In the genomic region with DNA sequence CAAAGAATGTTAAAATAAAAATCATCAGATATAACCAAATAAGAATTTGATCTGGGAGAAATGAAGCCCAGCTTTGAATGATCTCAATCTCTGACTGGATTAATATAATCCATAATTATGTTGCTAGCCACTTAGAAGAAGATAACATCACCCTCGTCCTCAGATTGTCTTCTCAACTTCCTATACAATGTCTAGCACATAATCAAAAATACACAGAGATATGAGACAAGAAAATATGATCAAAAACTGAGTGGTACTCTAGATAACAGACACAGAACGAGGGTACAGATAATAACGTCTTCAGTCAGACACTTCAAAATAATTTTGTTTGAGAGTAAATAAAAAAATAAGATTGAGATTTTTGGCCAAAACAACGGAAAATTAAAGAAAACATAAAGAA, we compare ENCODE assay signal across 34 cellular contexts. TPM values are rescaled to one million over a fixed set of nuclear protein-coding genes. Genes with fewer than 3 reads are reported as not detected.
"Had no signal": no experiment of that assay in that cellular context is flagged by ENCODE, and none has a peak within 500 bp of the region (broad histone marks: within the 10 kb centered on the region; RNA-seq: fewer than 3 reads in every experiment).

No MANE protein-coding gene starts in this region.

- H3K36me3 ChIP-seq: MG63 had no signal

- H3K9me3 ChIP-seq: MG63 had no signal

- H3K27me3 ChIP-seq: MG63 had no signal

- DNase-seq: Karpas-422, MG63, MM.1S, MV-4-11, NCI-H1048, NCI-H1092, NCI-H1092 treated with DMSO at 0.1 percent for 48 hours, NCI-H1105, NCI-H1105 treated with DMSO at 0.1 percent for 48 hours, NCI-H1417, NCI-H1417 treated with DMSO at 0.1 percent for 48 hours, NCI-H1436, NCI-H1436 treated with DMSO at 0.1 percent for 48 hours, NCI-H146, NCI-H1694, NCI-H1694 treated with DMSO at 0.1 percent for 48 hours, NCI-H187, NCI-H187 treated with DMSO at 0.1 percent for 48 hours, NCI-H1930, NCI-H2029, NCI-H2029 treated with DMSO at 0.1 percent for 48 hours, NCI-H2081, NCI-H2081 treated with DMSO at 0.1 percent for 48 hours, NCI-H2107, NCI-H2171, NCI-H2171 treated with DMSO at 0.1 percent for 48 hours, NCI-H2227 treated with DMSO at 0.1 percent for 48 hours, NCI-H226, NCI-H345, NCI-H446, NCI-H446 treated with DMSO at 0.1 percent for 48 hours, NCI-H510A, NCI-H510A treated with DMSO at 0.1 percent for 48 hours had no signal

- H3K4me3 ChIP-seq: MG63 had no signal

RNA-seq across cellular contexts. Expression of a gene that starts 47.1 kb away (rescaled TPM):
- total RNA-seq: NCI-H460 had no signal
